8 cellular contexts compared by ENCODE assay signal in genomic region chr22:30423959-30424380, GRCh38. TPM values are rescaled to one million over a fixed set of nuclear protein-coding genes. Genes with fewer than 3 reads are reported as not detected.
DNase-seq lines count a peak whose midpoint lies in the region; ATAC-seq lines count a peak whose summit lies in the region.

No MANE protein-coding gene starts in this region.

- DNase-seq in C1 segment of cervical spinal cord (lab: John Stamatoyannopoulos, UW) (peak; percentile 93 to 99 (median 98)), NCI-H526 treated with DMSO at 0.1 percent for 48 hours (lab: John Stamatoyannopoulos, UW) (peak; percentile 98), cortex of kidney (lab: John Stamatoyannopoulos, UW) (peak; percentile 67), left colon (peak; percentile 99)
- peak; percentile 100 for DNase-seq in activated CD4-positive, alpha-beta T cell treated with anti-CD3 and anti-CD28 coated beads, Interleukin-2, amount 10 ng/mL, durations not matched to agents 7 days and 5 days
- peak; percentile 99 for DNase-seq in stimulated activated CD4-positive, alpha-beta T cell treated with anti-CD3 and anti-CD28 coated beads, Interleukin-1b, Interleukin-23, amount 100 ng/mL, for 48 hours

- H3K9me3 Mint-ChIP-seq in activated CD4-positive, alpha-beta T cell treated with anti-CD3 and anti-CD28 coated beads, Interleukin-2, amount 10 ng/mL, durations not matched to agents 7 days and 5 days, result no peaks in the 10 kb centered on the region

- peak overlapping the region; percentile 99 for H3K27ac Mint-ChIP-seq in activated CD4-positive, alpha-beta T cell treated with anti-CD3 and anti-CD28 coated beads, Interleukin-2, amount 10 ng/mL, durations not matched to agents 7 days and 5 days

- ATAC-seq in GM19351 (IDR thresholded peaks at IDR 0.05; ENCODE audit: unreplicated experiment), result peak; percentile 84
- peak; percentile 82 for ATAC-seq in HG03520 (IDR thresholded peaks at IDR 0.05; ENCODE audit: unreplicated experiment)
- ATAC-seq in left colon, result peak; percentile 76

- peaks cover 37% of the 10 kb centered on the region for H3K36me3 Mint-ChIP-seq in activated CD4-positive, alpha-beta T cell treated with anti-CD3 and anti-CD28 coated beads, Interleukin-2, amount 10 ng/mL, durations not matched to agents 7 days and 5 days (ENCODE audit: low read depth)

- POLR2A ChIA-PET in activated CD4-positive, alpha-beta T cell treated with anti-CD3 and anti-CD28 coated beads, Interleukin-2, amount 10 ng/mL, durations not matched to agents 7 days and 5 days (lab: Charles Lee), result interaction anchor here (0.7 to 1.0 kb wide), 2 partner anchors 21 to 246 kb away, joined by 3 read pairs; no protein-coding TSS in a partner anchor

- CTCF ChIA-PET in activated CD4-positive, alpha-beta T cell treated with anti-CD3 and anti-CD28 coated beads, Interleukin-2, amount 10 ng/mL, durations not matched to agents 7 days and 5 days (lab: Charles Lee), result interaction anchor here (0.8 to 7.4 kb wide), 12 partner anchors 9 to 136 kb away, joined by 3 to 91 read pairs (median 13); partner anchors contain the start of genes CASTOR1, CCDC157, RNF215 and SEC14L2

- H3K27me3 Mint-ChIP-seq in activated CD4-positive, alpha-beta T cell treated with anti-CD3 and anti-CD28 coated beads, Interleukin-2, amount 10 ng/mL, durations not matched to agents 7 days and 5 days, result no peaks in the 10 kb centered on the region

- H3K4me1 Mint-ChIP-seq in activated CD4-positive, alpha-beta T cell treated with anti-CD3 and anti-CD28 coated beads, Interleukin-2, amount 10 ng/mL, durations not matched to agents 7 days and 5 days, result peaks cover 63% of the 10 kb centered on the region

- peak overlapping the region; percentile 99 for H3K4me3 Mint-ChIP-seq in activated CD4-positive, alpha-beta T cell treated with anti-CD3 and anti-CD28 coated beads, Interleukin-2, amount 10 ng/mL, durations not matched to agents 7 days and 5 days

- intact Hi-C loops in left colon (cut with DNase I, micrococcal nuclease), result no loop called here

RNA-seq across cellular contexts. Expression of gene MTFP1, which starts 1.6 kb away (rescaled TPM):
- total RNA-seq in activated CD4-positive, alpha-beta T cell treated with anti-CD3 and anti-CD28 coated beads, Interleukin-2, amount 10 ng/mL, durations not matched to agents 7 days and 5 days, result 10 to 100 TPM; 34.5 to 40.0 TPM
- 10 to 100 TPM; 23.1 to 34.9 TPM for total RNA-seq in left colon

RNA-seq across cellular contexts. Expression of gene SEC14L2, which starts 27.2 kb away (rescaled TPM):
- total RNA-seq in activated CD4-positive, alpha-beta T cell treated with anti-CD3 and anti-CD28 coated beads, Interleukin-2, amount 10 ng/mL, durations not matched to agents 7 days and 5 days, result 10 to 100 TPM in 1 of 2 experiments, 1 to 10 TPM in 1; 7.6 to 10.5 TPM
- total RNA-seq in left colon, result 1 to 10 TPM; 4.6 to 5.2 TPM

RNA-seq across cellular contexts. Expression of gene RNF215, which starts 36.8 kb away (rescaled TPM):
- total RNA-seq in activated CD4-positive, alpha-beta T cell treated with anti-CD3 and anti-CD28 coated beads, Interleukin-2, amount 10 ng/mL, durations not matched to agents 7 days and 5 days, result 1 to 10 TPM; 9.8 to 9.9 TPM
- total RNA-seq in left colon, result 1 to 10 TPM; 8.7 to 9.5 TPM

RNA-seq across cellular contexts. Expression of gene SEC14L3, which starts 47.8 kb away (rescaled TPM):
- not detected for total RNA-seq in activated CD4-positive, alpha-beta T cell treated with anti-CD3 and anti-CD28 coated beads, Interleukin-2, amount 10 ng/mL, durations not matched to agents 7 days and 5 days
- not detected for total RNA-seq in left colon

Comparison
In these comparisons a context has a peak if more than half of its experiments do, and no peak if none do; other contexts are left out.
1. Peak in every context shown above with its lines: DNase-seq and ATAC-seq.